Comparison of ENCODE assay signal across 8 cellular contexts in the genomic region with DNA sequence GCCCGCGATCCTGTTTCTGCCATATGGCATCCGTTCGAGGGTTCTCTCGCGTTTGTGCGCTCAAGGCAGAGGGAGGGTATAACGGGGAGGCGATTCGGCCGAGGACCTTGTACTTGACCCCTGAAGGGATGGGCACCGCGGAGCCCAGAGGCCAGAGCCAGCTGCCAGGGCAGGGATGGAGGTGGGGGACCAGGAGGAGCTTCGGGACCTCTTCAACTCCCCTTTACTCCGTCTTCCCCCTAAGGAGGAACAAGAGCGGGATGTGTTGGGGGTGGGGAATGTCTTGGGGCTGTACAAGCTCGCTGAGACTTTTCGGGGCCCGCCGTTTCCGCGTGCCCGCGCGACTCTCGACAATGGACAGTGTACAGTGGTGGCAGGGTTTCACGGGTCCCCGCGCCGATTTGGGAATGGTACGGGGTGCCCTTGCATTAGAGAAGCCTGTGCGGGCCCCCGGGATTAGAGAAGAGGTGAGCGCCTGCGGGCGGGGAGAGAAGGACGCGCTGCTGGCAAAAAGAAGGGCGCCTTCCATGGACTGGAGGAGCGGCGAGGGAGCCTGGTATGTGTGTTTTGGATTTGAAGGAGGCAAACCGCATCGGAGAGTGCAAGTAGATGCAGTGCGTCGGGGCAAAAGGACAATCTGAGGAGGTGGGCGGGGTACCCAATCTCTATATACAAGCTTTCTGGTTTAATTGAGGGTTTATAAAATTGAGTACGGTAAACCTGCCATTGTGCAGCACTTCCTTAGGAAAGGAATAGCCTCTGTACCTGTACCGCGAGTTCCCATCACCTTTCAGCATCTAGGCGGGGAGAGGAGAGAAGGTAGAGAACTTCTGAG. TPM values are rescaled to one million over a fixed set of nuclear protein-coding genes. Genes with fewer than 3 reads are reported as not detected.
DNase-seq lines count a peak whose midpoint lies in the region; ATAC-seq and TF ChIP-seq lines count a peak whose summit lies in the region.

No MANE protein-coding gene starts in this region.

- H3K36me3 Mint-ChIP-seq in activated naive CD4-positive, alpha-beta T cell treated with anti-CD3 and anti-CD28 coated beads for 36 hours (ENCODE audit: low read depth), result no peaks in the 10 kb centered on the region
- H3K36me3 Mint-ChIP-seq in T-cell, result no peaks in the 10 kb centered on the region

- ATAC-seq in T-cell (replicated peaks in 1 of 4) (no peak), foreskin keratinocyte (peak; percentile 37), GM18502 (IDR thresholded peaks at IDR 0.05; ENCODE audit: poor library complexity, unreplicated experiment) (no peak)

- H3K27ac Mint-ChIP-seq in activated naive CD4-positive, alpha-beta T cell treated with anti-CD3 and anti-CD28 coated beads for 36 hours, result no peak overlapping the region
- no peak overlapping the region for H3K27ac Mint-ChIP-seq in T-cell

- POLR2A ChIA-PET in T-cell (lab: Charles Lee), result no interaction called here

- H3K27me3 Mint-ChIP-seq in activated naive CD4-positive, alpha-beta T cell treated with anti-CD3 and anti-CD28 coated beads for 36 hours (ENCODE audit: low read depth), result peaks cover 42% of the 10 kb centered on the region
- peaks cover 36 to 44% of the 10 kb centered on the region in 2 donors for H3K27me3 Mint-ChIP-seq in T-cell

- H3K4me1 ChIP-seq in foreskin keratinocyte, result no peaks in the 10 kb centered on the region

- peak overlapping the region; percentile 50 for H3K4me3 Mint-ChIP-seq in activated naive CD4-positive, alpha-beta T cell treated with anti-CD3 and anti-CD28 coated beads for 36 hours
- peak overlapping the region; percentile 60 to 72 (median 62) for H3K4me3 Mint-ChIP-seq in T-cell

- intact Hi-C loops in activated naive CD4-positive, alpha-beta T cell treated with anti-CD3 and anti-CD28 coated beads for 36 hours (cut with micrococcal nuclease), result no loop called here

- no peaks in the 10 kb centered on the region for H3K9me3 Mint-ChIP-seq in activated naive CD4-positive, alpha-beta T cell treated with anti-CD3 and anti-CD28 coated beads for 36 hours
- no peaks in the 10 kb centered on the region for H3K9me3 Mint-ChIP-seq in T-cell

- H3K27me3 ChIP-seq in foreskin keratinocyte, result peaks cover 52% of the 10 kb centered on the region

- peaks cover 15% of the 10 kb centered on the region for H3K4me1 Mint-ChIP-seq in activated naive CD4-positive, alpha-beta T cell treated with anti-CD3 and anti-CD28 coated beads for 36 hours (ENCODE audit: low read depth)
- peaks cover 15 to 17% (median 15%) of the 10 kb centered on the region in 3 donors for H3K4me1 Mint-ChIP-seq in T-cell

- CTCF ChIA-PET in activated naive CD4-positive, alpha-beta T cell treated with anti-CD3 and anti-CD28 coated beads for 36 hours (lab: Charles Lee), result no interaction called here
- CTCF ChIA-PET in T-cell (lab: Charles Lee), result no interaction called here

- peak; percentile 5 for DNase-seq in activated naive CD4-positive, alpha-beta T cell treated with anti-CD3 and anti-CD28 coated beads for 36 hours
- no peak for DNase-seq in activated naive CD4-positive, alpha-beta T cell treated with anti-CD3 and anti-CD28 coated beads, Interleukin-2, amount 50 U/mL, for 16 hours
- DNase-seq in T-cell, result no peak
- DNase-seq in foreskin keratinocyte, result peak in 1 of 2 donors; percentile 40
- peak; percentile 49 for DNase-seq in pons (ENCODE audit: low spot score)
- no peak for DNase-seq in stimulated activated CD4-positive, alpha-beta T cell treated with anti-CD3 and anti-CD28 coated beads, Interleukin-4, amount 100 ng/mL, for 4 hours
- no peak for DNase-seq in central memory CD4-positive, alpha-beta T cell

- H3K27ac ChIP-seq in foreskin keratinocyte, result no peak overlapping the region

- no peak for TF ChIP-seq CTCF in foreskin keratinocyte (conservative IDR thresholded peaks at IDR 0.05)

RNA-seq across cellular contexts. Expression of a gene that starts 0.8 kb away (rescaled TPM):
- not detected for total RNA-seq in activated naive CD4-positive, alpha-beta T cell treated with anti-CD3 and anti-CD28 coated beads for 36 hours
- total RNA-seq in T-cell, result under 1 TPM; 0.15 to 0.66 (median 0.47) TPM
- total RNA-seq in foreskin keratinocyte, result 0.18 and 0.61 TPM in 2 replicates
- 0.09 and 0.18 TPM in 2 replicates for polyA plus RNA-seq in foreskin keratinocyte

Comparison
In these comparisons a context has a peak if more than half of its experiments do, and no peak if none do; other contexts are left out.
1. DNase-seq: peak in activated naive CD4-positive, alpha-beta T cell treated with anti-CD3 and anti-CD28 coated beads for 36 hours (single experiment) and pons (single experiment); none in activated naive CD4-positive, alpha-beta T cell treated with anti-CD3 and anti-CD28 coated beads, Interleukin-2, amount 50 U/mL, for 16 hours (single experiment), T-cell (0 of 34), stimulated activated CD4-positive, alpha-beta T cell treated with anti-CD3 and anti-CD28 coated beads, Interleukin-4, amount 100 ng/mL, for 4 hours (0 of 2) and central memory CD4-positive, alpha-beta T cell (single experiment).